Comparison of ENCODE assay signal across 25 cellular contexts in the genomic region with DNA sequence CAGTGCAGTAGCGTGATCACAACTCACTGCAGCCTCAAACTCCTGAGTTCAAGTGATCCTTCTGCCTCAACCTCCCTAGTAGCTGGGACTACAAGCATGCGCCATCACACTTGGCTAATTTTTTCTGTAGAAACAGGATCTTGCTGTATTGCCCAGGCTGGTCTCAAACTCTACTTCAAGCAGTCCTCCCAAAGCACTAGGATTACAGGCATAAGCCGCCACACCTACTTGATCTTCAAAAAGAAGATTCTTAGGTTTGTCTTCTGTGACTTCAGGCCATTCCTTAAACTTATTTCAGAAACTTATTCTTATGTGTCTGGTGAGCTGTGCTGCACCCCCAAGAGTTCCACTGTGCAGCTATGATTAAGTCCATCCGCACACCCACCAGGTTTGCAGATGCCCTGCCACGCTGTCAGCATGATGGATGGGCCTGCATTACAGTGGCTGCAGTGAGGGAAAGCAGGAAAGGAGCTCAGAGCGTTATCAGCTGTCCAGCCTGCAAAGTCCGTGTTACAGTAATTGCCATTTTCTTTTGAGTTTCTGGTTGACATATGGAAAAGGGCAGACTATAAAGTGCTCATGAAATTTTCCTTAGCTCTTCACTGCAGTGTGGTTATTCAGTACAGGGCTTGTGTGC.
A peak's percentile ranks its signal among the peaks of the same experiment; 100 is the strongest.
DNase-seq lines count a peak whose midpoint lies in the region; ATAC-seq lines count a peak whose summit lies in the region.
"Had no signal": no experiment of that assay in that cellular context is flagged by ENCODE, and none has a peak within 500 bp of the region (broad histone marks: within the 10 kb centered on the region; RNA-seq: fewer than 3 reads in every experiment).

No MANE protein-coding gene starts in this region.

- no peaks in the 10 kb centered on the region for H3K36me3 ChIP-seq in mesodermal cell (ENCODE audit: control insufficient read depth, insufficient read depth, low read length)
- H3K36me3 ChIP-seq: vagina had no signal

- ATAC-seq in HG03342 (IDR thresholded peaks at IDR 0.05; ENCODE audit: unreplicated experiment), result no peak
- no peak for ATAC-seq in GM21528 (IDR thresholded peaks at IDR 0.05; ENCODE audit: low FRiP score, unreplicated experiment)

- H3K4me3 ChIP-seq in mesodermal cell (ENCODE audit: extremely low read depth, insufficient read depth, low read length, poor library complexity, severe bottlenecking), result no peak overlapping the region
- H3K4me3 ChIP-seq: lung, skin epidermis, vagina had no signal

- H3K4me3 Mint-ChIP-seq in activated CD4-positive, alpha-beta memory T cell treated with anti-CD3 and anti-CD28 coated beads for 36 hours, result no peak overlapping the region
- H3K4me3 Mint-ChIP-seq: CD14-positive monocyte; central memory CD8-positive, alpha-beta T cell; naive B cell had no signal

- DNase-seq in A172 (ENCODE audit: low spot score), result peak; percentile 39
- peak; percentile 29 for DNase-seq in NCI-H146 (lab: John Stamatoyannopoulos, UW)
- peak; percentile 69 for DNase-seq in astrocyte of the hippocampus (ENCODE audit: low read depth, low spot score)
- no peak for DNase-seq in NCI-H128 (lab: John Stamatoyannopoulos, UW; ENCODE audit: unreplicated experiment)
- no peak for DNase-seq in activated CD4-positive, alpha-beta memory T cell treated with anti-CD3 and anti-CD28 coated beads for 36 hours
- DNase-seq: activated CD4-positive, alpha-beta T cell treated with anti-CD3 and anti-CD28 coated beads, Interleukin-2, amount 50 U/mL, for 1 hour; activated CD8-positive, alpha-beta memory T cell treated with anti-CD3 and anti-CD28 coated beads, Interleukin-2, amount 50 U/mL, for 48 hours; activated gamma-delta T cell; DMS153; GF-D8; H7; IMR-90; naive B cell; NCI-H1694; NCI-H446 treated with DMSO at 0.1 percent for 48 hours; posterior cingulate gyrus; stimulated activated CD4-positive, alpha-beta T cell treated with anti-CD3 and anti-CD28 coated beads, Interleukin-4, amount 100 ng/mL, for 4 hours had no signal

- CTCF ChIA-PET in activated CD4-positive, alpha-beta memory T cell treated with anti-CD3 and anti-CD28 coated beads for 36 hours (lab: Charles Lee), result no interaction called here

- H3K9me3 ChIP-seq in mesodermal cell (ENCODE audit: control insufficient read depth, low read length), result no peaks in the 10 kb centered on the region
- H3K9me3 ChIP-seq: vagina had no signal

- POLR2A ChIA-PET in activated CD4-positive, alpha-beta memory T cell treated with anti-CD3 and anti-CD28 coated beads for 36 hours (lab: Charles Lee), result no interaction called here

- peaks cover 3% of the 10 kb centered on the region for H3K27me3 Mint-ChIP-seq in activated CD4-positive, alpha-beta memory T cell treated with anti-CD3 and anti-CD28 coated beads for 36 hours
- H3K27me3 Mint-ChIP-seq: naive B cell had no signal

- WGBS in mesodermal cell (ENCODE audit: insufficient coverage in 2 of 2), 2 experiments, result 69 to 85% methylated on average over 6 to 7 of the region's 7 CpGs

- peaks cover 8% of the 10 kb centered on the region for H3K4me1 ChIP-seq in mesodermal cell (ENCODE audit: control insufficient read depth, insufficient read depth, low read length, poor library complexity, severe bottlenecking)
- H3K4me1 ChIP-seq: vagina had no signal

- H3K9me3 Mint-ChIP-seq in activated CD4-positive, alpha-beta memory T cell treated with anti-CD3 and anti-CD28 coated beads for 36 hours, result no peaks in the 10 kb centered on the region
- H3K9me3 Mint-ChIP-seq: CD14-positive monocyte; central memory CD8-positive, alpha-beta T cell; naive B cell had no signal

- peak overlapping the region; percentile 48 for H3K27ac ChIP-seq in mesodermal cell (ENCODE audit: low read depth, low read length, severe bottlenecking)
- H3K27ac ChIP-seq: skin epidermis, vagina had no signal

- no peak overlapping the region for H3K27ac Mint-ChIP-seq in activated CD4-positive, alpha-beta memory T cell treated with anti-CD3 and anti-CD28 coated beads for 36 hours
- H3K27ac Mint-ChIP-seq: CD14-positive monocyte, naive B cell had no signal

- intact Hi-C loops in activated CD4-positive, alpha-beta memory T cell treated with anti-CD3 and anti-CD28 coated beads for 36 hours (cut with micrococcal nuclease), result no loop called here

- H3K4me1 Mint-ChIP-seq in activated CD4-positive, alpha-beta memory T cell treated with anti-CD3 and anti-CD28 coated beads for 36 hours (ENCODE audit: low read depth), result no peaks in the 10 kb centered on the region
- H3K4me1 Mint-ChIP-seq: CD14-positive monocyte; central memory CD8-positive, alpha-beta T cell; naive B cell had no signal

- no peaks in the 10 kb centered on the region for H3K36me3 Mint-ChIP-seq in activated CD4-positive, alpha-beta memory T cell treated with anti-CD3 and anti-CD28 coated beads for 36 hours
- H3K36me3 Mint-ChIP-seq: CD14-positive monocyte, naive B cell had no signal

Comparison
In these comparisons a context has a peak if more than half of its experiments do, and no peak if none do; other contexts are left out.
1. DNase-seq: peak in A172 (single experiment), NCI-H146 (single experiment) and astrocyte of the hippocampus (single experiment); none in NCI-H128 (single experiment) and activated CD4-positive, alpha-beta memory T cell treated with anti-CD3 and anti-CD28 coated beads for 36 hours (single experiment).